In the genomic region with DNA sequence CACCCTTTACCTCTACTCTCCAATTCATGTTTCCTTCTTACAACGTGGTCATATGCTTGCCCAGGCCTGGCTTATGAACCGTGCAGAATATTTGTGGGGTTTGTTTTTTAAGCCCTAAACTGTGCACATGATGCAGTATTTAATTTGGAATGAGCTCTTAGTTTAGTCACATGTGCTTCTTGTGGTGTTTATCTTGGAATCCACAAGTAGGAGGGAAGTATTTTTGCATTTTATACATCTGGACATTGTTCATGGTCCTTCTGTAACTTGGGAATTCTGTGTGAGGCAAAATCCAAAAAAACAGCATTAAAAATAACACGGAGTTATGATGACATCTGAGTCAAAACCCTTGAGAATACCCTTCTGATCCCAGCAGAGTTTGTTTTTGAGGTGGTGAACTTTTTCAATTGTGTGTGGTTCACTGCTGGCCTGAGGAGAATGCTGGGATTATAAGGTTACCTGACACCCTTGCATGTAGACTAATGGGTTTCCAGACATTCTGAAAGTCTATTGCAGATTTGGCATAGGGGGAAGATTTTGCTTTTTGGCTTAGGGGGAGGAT, we compare ENCODE assay signal across 8 cellular contexts.
DNase-seq lines count a peak whose midpoint lies in the region; ATAC-seq and TF ChIP-seq lines count a peak whose summit lies in the region.

No MANE protein-coding gene starts in this region.

- H3K27ac ChIP-seq in Peyer's patch: peak overlapping the region; percentile 18 to 71 (median 52)

- H3K27me3 ChIP-seq in Peyer's patch: no peaks in the 10 kb centered on the region

- H3K27me3 Mint-ChIP-seq in osteocyte (ENCODE audit: unreplicated experiment): no peaks in the 10 kb centered on the region

- TF ChIP-seq POLR2A in Peyer's patch (IDR thresholded peaks at IDR 0.05): no peak

- ATAC-seq in HG03460 (IDR thresholded peaks at IDR 0.05; ENCODE audit: unreplicated experiment): no peak

- TF ChIP-seq CTCF in AG10803 (conservative IDR thresholded peaks at IDR 0.05; ENCODE audit: low read length) (no peak), Peyer's patch (IDR thresholded peaks at IDR 0.05) (no peak), osteocyte (IDR thresholded peaks at IDR 0.05) (no peak)

- DNase-seq in AG10803 (ENCODE audit: low read depth): peak; percentile 92
- no peak for DNase-seq in Peyer's patch
- DNase-seq in fibroblast of peridontal ligament (ENCODE audit: extremely low read depth): peak; percentile 99
- no peak for DNase-seq in osteocyte (ENCODE audit: extremely low spot score, unreplicated experiment)
- no peak for DNase-seq in activated T-cell treated with anti-CD3 and anti-CD28 coated beads, Interleukin-2, amount 50 U/mL, for 48 hours
- no peak for DNase-seq in NCI-H2171 treated with DMSO at 0.1 percent for 48 hours (lab: John Stamatoyannopoulos, UW)
- DNase-seq in NCI-H446 (lab: John Stamatoyannopoulos, UW): no peak

- H3K9me3 ChIP-seq in Peyer's patch: no peaks in the 10 kb centered on the region

- no peaks in the 10 kb centered on the region for H3K36me3 ChIP-seq in Peyer's patch

- H3K4me3 ChIP-seq in AG10803 (ENCODE audit: low read length) (no peak overlapping the region), Peyer's patch (no peak overlapping the region)

- peaks cover 0 to 24% (median 0%) of the 10 kb centered on the region in 4 donors for H3K4me1 ChIP-seq in Peyer's patch

- H3K27ac Mint-ChIP-seq in osteocyte (ENCODE audit: unreplicated experiment): peak overlapping the region; percentile 76

- H3K4me3 Mint-ChIP-seq in osteocyte (ENCODE audit: unreplicated experiment): no peak overlapping the region

- no peaks in the 10 kb centered on the region for H3K9me3 Mint-ChIP-seq in osteocyte (ENCODE audit: unreplicated experiment)

- H3K36me3 Mint-ChIP-seq in osteocyte (ENCODE audit: unreplicated experiment): no peaks in the 10 kb centered on the region

- peaks cover 76% of the 10 kb centered on the region for H3K4me1 Mint-ChIP-seq in osteocyte (ENCODE audit: unreplicated experiment)

Comparison
In these comparisons a context has a peak if more than half of its experiments do, and no peak if none do; other contexts are left out.
1. DNase-seq: peak in AG10803 (single experiment) and fibroblast of peridontal ligament (single experiment); none in Peyer's patch (0 of 3), osteocyte (single experiment), activated T-cell treated with anti-CD3 and anti-CD28 coated beads, Interleukin-2, amount 50 U/mL, for 48 hours (0 of 2), NCI-H2171 treated with DMSO at 0.1 percent for 48 hours (single experiment) and NCI-H446 (0 of 2).